Comparison of ENCODE assay signal across 30 cellular contexts in the genomic region with DNA sequence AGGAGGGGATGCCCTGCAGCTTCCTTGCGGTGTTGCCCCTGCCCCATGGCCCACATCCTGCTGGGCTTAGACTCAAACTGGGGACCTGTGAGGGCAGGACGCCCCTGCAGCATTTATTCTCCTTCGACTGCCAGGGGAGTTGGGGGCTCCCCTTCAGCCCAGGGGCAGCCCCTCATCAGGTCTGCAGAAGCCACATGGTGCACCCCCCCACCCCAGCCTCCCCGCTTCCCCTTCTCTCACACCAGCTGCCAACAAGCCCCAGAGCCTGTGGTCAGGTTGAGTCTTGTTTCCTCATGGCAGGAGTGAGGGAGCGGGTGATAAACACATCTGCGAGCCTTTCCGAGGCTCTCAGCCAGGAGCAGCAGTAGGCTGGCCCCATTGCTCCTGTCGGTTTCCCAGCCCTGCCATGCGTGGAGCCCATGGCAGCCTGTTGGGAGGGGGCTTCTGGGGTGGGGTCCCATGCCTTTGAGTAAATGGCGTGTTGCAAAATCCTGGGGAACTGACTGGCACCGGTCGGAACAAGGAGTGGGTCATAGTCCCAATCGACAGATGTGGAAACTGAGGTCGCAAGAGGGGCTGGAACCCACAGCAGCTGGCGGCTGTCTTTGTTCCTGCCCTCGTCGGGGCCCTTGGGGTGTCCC.
A peak's percentile ranks its signal among the peaks of the same experiment; 100 is the strongest.
DNase-seq lines count a peak whose midpoint lies in the region; ATAC-seq lines count a peak whose summit lies in the region.
"Had no signal": no experiment of that assay in that cellular context is flagged by ENCODE, and none has a peak within 500 bp of the region (broad histone marks: within the 10 kb centered on the region; RNA-seq: fewer than 3 reads in every experiment).

No MANE protein-coding gene starts in this region.

- H3K27ac Mint-ChIP-seq in stimulated activated naive B cell treated with anti-CD40 and anti-IgM and Interleukin-4, amounts not matched to agents 10 μg/mL and 1 μg/mL and 100 μg/mL, for 72 hours = no peak overlapping the region
- H3K27ac Mint-ChIP-seq: activated CD4-positive, alpha-beta memory T cell treated with anti-CD3 and anti-CD28 coated beads, Interleukin-2, amount 10 ng/mL, durations not matched to agents 7 days and 5 days; nephron progenitor cell; stimulated activated naive CD8-positive, alpha-beta T cell treated with anti-CD3 and anti-CD28 coated beads, Interleukin-15, Interleukin-2, amounts not matched to agents 100 ng/mL and 50 ng/mL, for 24 hours had no signal

- H3K27ac ChIP-seq in epithelial cell of prostate = peak overlapping the region; percentile 99
- H3K27ac ChIP-seq: 22Rv1, body of pancreas, parathyroid adenoma, right atrium auricular region, thyroid gland had no signal

- H3K36me3 Mint-ChIP-seq in stimulated activated naive B cell treated with anti-CD40 and anti-IgM and Interleukin-4, amounts not matched to agents 10 μg/mL and 1 μg/mL and 100 μg/mL, for 72 hours = no peaks in the 10 kb centered on the region

- DNase-seq in DMS 273 (lab: John Stamatoyannopoulos, UW; ENCODE audit: unreplicated experiment) (peak; percentile 69), DMS 273 treated with DMSO at 0.1 percent for 48 hours (lab: John Stamatoyannopoulos, UW) (no peak), RPMI8226 (peak; percentile 32), epithelial cell of prostate (ENCODE audit: low read depth, low spot score) (peak; percentile 34), globus pallidus (ENCODE audit: low spot score) (no peak), GM19238 (ENCODE audit: insufficient read length, low spot score) (no peak)
- DNase-seq in stimulated activated naive B cell treated with anti-CD40 and anti-IgM and Interleukin-4, amounts not matched to agents 10 μg/mL and 1 μg/mL and 100 μg/mL, for 72 hours = no peak
- DNase-seq in stimulated activated naive CD4-positive, alpha-beta T cell treated with Interleukin-2 at 50 U/mL for 16 hours (lab: John Stamatoyannopoulos, UW) = no peak
- DNase-seq: activated CD4-positive, alpha-beta memory T cell treated with anti-CD3 and anti-CD28 coated beads, Interleukin-2, amount 10 ng/mL, durations not matched to agents 7 days and 5 days; activated gamma-delta T cell; activated T-cell treated with anti-CD3 and anti-CD28 coated beads for 4 hours; body of pancreas; CD4-positive, alpha-beta memory T cell; DMS153; effector CD4-positive, alpha-beta T cell; erythroblast; foreskin fibroblast; hypothalamus; KBM-7; NCI-H187; NCI-H226; NCI-H82; nephron progenitor cell; SIG-M5; stimulated activated CD4-positive, alpha-beta T cell treated with anti-CD3 and anti-CD28 coated beads, Interleukin-4, amount 100 ng/mL, for 24 hours; thyroid gland had no signal

- H3K4me1 Mint-ChIP-seq in stimulated activated naive B cell treated with anti-CD40 and anti-IgM and Interleukin-4, amounts not matched to agents 10 μg/mL and 1 μg/mL and 100 μg/mL, for 72 hours = no peaks in the 10 kb centered on the region
- H3K4me1 Mint-ChIP-seq: nephron progenitor cell had no signal

- peaks cover 12 to 32% of the 10 kb centered on the region in 2 donors for H3K27me3 Mint-ChIP-seq in stimulated activated naive B cell treated with anti-CD40 and anti-IgM and Interleukin-4, amounts not matched to agents 10 μg/mL and 1 μg/mL and 100 μg/mL, for 72 hours
- H3K27me3 Mint-ChIP-seq: activated CD4-positive, alpha-beta memory T cell treated with anti-CD3 and anti-CD28 coated beads, Interleukin-2, amount 10 ng/mL, durations not matched to agents 7 days and 5 days had no signal

- ATAC-seq in stimulated activated naive B cell treated with anti-CD40 and anti-IgM and Interleukin-4, amounts not matched to agents 10 μg/mL and 1 μg/mL and 100 μg/mL, for 72 hours (replicated peaks) = peak; percentile 68 to 80
- ATAC-seq: body of pancreas had no signal

- no peak overlapping the region for H3K4me3 Mint-ChIP-seq in stimulated activated naive B cell treated with anti-CD40 and anti-IgM and Interleukin-4, amounts not matched to agents 10 μg/mL and 1 μg/mL and 100 μg/mL, for 72 hours
- H3K4me3 Mint-ChIP-seq: activated CD4-positive, alpha-beta memory T cell treated with anti-CD3 and anti-CD28 coated beads, Interleukin-2, amount 10 ng/mL, durations not matched to agents 7 days and 5 days; nephron progenitor cell; stimulated activated naive CD8-positive, alpha-beta T cell treated with anti-CD3 and anti-CD28 coated beads, Interleukin-15, Interleukin-2, amounts not matched to agents 100 ng/mL and 50 ng/mL, for 24 hours had no signal

- H3K9me3 Mint-ChIP-seq in stimulated activated naive B cell treated with anti-CD40 and anti-IgM and Interleukin-4, amounts not matched to agents 10 μg/mL and 1 μg/mL and 100 μg/mL, for 72 hours = no peaks in the 10 kb centered on the region
- H3K9me3 Mint-ChIP-seq: activated CD4-positive, alpha-beta memory T cell treated with anti-CD3 and anti-CD28 coated beads, Interleukin-2, amount 10 ng/mL, durations not matched to agents 7 days and 5 days; nephron progenitor cell; stimulated activated naive CD8-positive, alpha-beta T cell treated with anti-CD3 and anti-CD28 coated beads, Interleukin-15, Interleukin-2, amounts not matched to agents 100 ng/mL and 50 ng/mL, for 24 hours had no signal

Comparison
In these comparisons a context has a peak if more than half of its experiments do, and no peak if none do; other contexts are left out.
1. DNase-seq: peak in DMS 273 (single experiment), RPMI8226 (single experiment) and epithelial cell of prostate (single experiment); none in DMS 273 treated with DMSO at 0.1 percent for 48 hours (single experiment), stimulated activated naive B cell treated with anti-CD40 and anti-IgM and Interleukin-4, amounts not matched to agents 10 μg/mL and 1 μg/mL and 100 μg/mL, for 72 hours (single experiment), globus pallidus (single experiment), stimulated activated naive CD4-positive, alpha-beta T cell treated with Interleukin-2 at 50 U/mL for 16 hours (single experiment) and GM19238 (single experiment).